Comparison of ENCODE assay signal across 2 cellular contexts in the genomic region with DNA sequence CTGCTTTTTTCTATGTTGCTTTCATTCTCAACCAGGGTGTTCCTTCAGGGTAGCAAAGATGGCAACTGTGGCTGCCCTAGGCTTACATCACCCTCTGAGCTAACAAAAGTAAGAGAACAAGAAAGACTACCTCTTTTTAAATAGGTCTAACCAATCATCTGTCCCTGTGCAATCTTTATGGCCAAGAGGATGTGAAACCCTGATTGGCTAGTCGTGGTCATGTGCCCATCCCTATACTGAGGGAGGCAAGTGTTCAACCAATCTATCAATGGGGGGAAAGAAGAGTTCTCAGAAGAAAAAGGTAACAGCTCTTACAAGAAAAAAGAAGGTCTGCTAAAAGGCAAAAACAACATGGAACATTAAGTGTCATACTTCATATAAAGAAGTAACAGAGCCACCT.
A peak's percentile ranks its signal among the peaks of the same experiment; 100 is the strongest.
TF ChIP-seq lines count a peak whose summit lies in the region.

No MANE protein-coding gene starts in this region.

TF ChIP-seq in GM23338, 12 proteins besides CTCF, POLR2A, EP300 and RAD21 (continues in another document):
- TF ChIP-seq NANOG (IDR thresholded peaks at IDR 0.05; ENCODE audit: borderline replicate concordance) = no peak
- TF ChIP-seq EZH2phosphoT487 (IDR thresholded peaks at IDR 0.05; ENCODE audit: unreplicated experiment) = no peak
- no peak for TF ChIP-seq CREB1 (CRISPR knock-in tag; IDR thresholded peaks at IDR 0.05; ENCODE audit: low read depth)
- TF ChIP-seq STAT1 (IDR thresholded peaks at IDR 0.05; ENCODE audit: unreplicated experiment) = no peak
- no peak for TF ChIP-seq EZH2 (IDR thresholded peaks at IDR 0.05; ENCODE audit: low read depth, unreplicated experiment)
- TF ChIP-seq ZNF331 (CRISPR knock-in tag; IDR thresholded peaks at IDR 0.05; ENCODE audit: low read depth) = no peak
- no peak for TF ChIP-seq POLR2AphosphoS5 (IDR thresholded peaks at IDR 0.05; ENCODE audit: low read depth)
- no peak for TF ChIP-seq JUNB (IDR thresholded peaks at IDR 0.05; ENCODE audit: unreplicated experiment)
- TF ChIP-seq ZNF114 (CRISPR knock-in tag; IDR thresholded peaks at IDR 0.05) = no peak
- TF ChIP-seq, protein P1, sequence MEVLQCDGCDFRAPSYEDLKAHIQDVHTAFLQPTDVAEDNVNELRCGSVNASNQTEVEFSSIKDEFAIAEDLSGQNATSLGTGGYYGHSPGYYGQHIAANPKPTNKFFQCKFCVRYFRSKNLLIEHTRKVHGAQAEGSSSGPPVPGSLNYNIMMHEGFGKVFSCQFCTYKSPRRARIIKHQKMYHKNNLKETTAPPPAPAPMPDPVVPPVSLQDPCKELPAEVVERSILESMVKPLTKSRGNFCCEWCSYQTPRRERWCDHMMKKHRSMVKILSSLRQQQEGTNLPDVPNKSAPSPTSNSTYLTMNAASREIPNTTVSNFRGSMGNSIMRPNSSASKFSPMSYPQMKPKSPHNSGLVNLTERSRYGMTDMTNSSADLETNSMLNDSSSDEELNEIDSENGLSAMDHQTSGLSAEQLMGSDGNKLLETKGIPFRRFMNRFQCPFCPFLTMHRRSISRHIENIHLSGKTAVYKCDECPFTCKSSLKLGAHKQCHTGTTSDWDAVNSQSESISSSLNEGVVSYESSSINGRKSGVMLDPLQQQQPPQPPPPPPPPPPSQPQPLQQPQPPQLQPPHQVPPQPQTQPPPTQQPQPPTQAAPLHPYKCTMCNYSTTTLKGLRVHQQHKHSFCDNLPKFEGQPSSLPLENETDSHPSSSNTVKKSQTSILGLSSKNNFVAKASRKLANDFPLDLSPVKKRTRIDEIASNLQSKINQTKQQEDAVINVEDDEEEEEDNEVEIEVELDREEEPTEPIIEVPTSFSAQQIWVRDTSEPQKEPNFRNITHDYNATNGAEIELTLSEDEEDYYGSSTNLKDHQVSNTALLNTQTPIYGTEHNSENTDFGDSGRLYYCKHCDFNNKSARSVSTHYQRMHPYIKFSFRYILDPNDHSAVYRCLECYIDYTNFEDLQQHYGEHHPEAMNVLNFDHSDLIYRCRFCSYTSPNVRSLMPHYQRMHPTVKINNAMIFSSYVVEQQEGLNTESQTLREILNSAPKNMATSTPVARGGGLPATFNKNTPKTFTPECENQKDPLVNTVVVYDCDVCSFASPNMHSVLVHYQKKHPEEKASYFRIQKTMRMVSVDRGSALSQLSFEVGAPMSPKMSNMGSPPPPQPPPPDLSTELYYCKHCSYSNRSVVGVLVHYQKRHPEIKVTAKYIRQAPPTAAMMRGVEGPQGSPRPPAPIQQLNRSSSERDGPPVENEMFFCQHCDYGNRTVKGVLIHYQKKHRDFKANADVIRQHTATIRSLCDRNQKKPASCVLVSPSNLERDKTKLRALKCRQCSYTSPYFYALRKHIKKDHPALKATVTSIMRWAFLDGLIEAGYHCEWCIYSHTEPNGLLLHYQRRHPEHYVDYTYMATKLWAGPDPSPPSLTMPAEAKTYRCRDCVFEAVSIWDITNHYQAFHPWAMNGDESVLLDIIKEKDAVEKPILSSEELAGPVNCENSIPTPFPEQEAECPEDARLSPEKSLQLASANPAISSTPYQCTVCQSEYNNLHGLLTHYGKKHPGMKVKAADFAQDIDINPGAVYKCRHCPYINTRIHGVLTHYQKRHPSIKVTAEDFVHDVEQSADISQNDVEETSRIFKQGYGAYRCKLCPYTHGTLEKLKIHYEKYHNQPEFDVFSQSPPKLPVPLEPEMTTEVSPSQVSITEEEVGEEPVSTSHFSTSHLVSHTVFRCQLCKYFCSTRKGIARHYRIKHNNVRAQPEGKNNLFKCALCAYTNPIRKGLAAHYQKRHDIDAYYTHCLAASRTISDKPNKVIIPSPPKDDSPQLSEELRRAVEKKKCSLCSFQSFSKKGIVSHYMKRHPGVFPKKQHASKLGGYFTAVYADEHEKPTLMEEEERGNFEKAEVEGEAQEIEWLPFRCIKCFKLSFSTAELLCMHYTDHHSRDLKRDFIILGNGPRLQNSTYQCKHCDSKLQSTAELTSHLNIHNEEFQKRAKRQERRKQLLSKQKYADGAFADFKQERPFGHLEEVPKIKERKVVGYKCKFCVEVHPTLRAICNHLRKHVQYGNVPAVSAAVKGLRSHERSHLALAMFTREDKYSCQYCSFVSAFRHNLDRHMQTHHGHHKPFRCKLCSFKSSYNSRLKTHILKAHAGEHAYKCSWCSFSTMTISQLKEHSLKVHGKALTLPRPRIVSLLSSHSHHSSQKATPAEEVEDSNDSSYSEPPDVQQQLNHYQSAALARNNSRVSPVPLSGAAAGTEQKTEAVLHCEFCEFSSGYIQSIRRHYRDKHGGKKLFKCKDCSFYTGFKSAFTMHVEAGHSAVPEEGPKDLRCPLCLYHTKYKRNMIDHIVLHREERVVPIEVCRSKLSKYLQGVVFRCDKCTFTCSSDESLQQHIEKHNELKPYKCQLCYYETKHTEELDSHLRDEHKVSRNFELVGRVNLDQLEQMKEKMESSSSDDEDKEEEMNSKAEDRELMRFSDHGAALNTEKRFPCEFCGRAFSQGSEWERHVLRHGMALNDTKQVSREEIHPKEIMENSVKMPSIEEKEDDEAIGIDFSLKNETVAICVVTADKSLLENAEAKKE (CRISPR knock-in tag; IDR thresholded peaks at IDR 0.05) = no peak
- TF ChIP-seq, protein P2, sequence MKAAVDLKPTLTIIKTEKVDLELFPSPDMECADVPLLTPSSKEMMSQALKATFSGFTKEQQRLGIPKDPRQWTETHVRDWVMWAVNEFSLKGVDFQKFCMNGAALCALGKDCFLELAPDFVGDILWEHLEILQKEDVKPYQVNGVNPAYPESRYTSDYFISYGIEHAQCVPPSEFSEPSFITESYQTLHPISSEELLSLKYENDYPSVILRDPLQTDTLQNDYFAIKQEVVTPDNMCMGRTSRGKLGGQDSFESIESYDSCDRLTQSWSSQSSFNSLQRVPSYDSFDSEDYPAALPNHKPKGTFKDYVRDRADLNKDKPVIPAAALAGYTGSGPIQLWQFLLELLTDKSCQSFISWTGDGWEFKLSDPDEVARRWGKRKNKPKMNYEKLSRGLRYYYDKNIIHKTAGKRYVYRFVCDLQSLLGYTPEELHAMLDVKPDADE (IDR thresholded peaks at IDR 0.05) = no peak

TF ChIP-seq in K562, 482 proteins besides CTCF, POLR2A, EP300 and RAD21:
- TF ChIP-seq RAD51 (IDR thresholded peaks at IDR 0.05; ENCODE audit: borderline replicate concordance, low read depth) = peak; percentile 16; the same call in 1 of the 2 replicates
- TF ChIP-seq, protein P3, sequence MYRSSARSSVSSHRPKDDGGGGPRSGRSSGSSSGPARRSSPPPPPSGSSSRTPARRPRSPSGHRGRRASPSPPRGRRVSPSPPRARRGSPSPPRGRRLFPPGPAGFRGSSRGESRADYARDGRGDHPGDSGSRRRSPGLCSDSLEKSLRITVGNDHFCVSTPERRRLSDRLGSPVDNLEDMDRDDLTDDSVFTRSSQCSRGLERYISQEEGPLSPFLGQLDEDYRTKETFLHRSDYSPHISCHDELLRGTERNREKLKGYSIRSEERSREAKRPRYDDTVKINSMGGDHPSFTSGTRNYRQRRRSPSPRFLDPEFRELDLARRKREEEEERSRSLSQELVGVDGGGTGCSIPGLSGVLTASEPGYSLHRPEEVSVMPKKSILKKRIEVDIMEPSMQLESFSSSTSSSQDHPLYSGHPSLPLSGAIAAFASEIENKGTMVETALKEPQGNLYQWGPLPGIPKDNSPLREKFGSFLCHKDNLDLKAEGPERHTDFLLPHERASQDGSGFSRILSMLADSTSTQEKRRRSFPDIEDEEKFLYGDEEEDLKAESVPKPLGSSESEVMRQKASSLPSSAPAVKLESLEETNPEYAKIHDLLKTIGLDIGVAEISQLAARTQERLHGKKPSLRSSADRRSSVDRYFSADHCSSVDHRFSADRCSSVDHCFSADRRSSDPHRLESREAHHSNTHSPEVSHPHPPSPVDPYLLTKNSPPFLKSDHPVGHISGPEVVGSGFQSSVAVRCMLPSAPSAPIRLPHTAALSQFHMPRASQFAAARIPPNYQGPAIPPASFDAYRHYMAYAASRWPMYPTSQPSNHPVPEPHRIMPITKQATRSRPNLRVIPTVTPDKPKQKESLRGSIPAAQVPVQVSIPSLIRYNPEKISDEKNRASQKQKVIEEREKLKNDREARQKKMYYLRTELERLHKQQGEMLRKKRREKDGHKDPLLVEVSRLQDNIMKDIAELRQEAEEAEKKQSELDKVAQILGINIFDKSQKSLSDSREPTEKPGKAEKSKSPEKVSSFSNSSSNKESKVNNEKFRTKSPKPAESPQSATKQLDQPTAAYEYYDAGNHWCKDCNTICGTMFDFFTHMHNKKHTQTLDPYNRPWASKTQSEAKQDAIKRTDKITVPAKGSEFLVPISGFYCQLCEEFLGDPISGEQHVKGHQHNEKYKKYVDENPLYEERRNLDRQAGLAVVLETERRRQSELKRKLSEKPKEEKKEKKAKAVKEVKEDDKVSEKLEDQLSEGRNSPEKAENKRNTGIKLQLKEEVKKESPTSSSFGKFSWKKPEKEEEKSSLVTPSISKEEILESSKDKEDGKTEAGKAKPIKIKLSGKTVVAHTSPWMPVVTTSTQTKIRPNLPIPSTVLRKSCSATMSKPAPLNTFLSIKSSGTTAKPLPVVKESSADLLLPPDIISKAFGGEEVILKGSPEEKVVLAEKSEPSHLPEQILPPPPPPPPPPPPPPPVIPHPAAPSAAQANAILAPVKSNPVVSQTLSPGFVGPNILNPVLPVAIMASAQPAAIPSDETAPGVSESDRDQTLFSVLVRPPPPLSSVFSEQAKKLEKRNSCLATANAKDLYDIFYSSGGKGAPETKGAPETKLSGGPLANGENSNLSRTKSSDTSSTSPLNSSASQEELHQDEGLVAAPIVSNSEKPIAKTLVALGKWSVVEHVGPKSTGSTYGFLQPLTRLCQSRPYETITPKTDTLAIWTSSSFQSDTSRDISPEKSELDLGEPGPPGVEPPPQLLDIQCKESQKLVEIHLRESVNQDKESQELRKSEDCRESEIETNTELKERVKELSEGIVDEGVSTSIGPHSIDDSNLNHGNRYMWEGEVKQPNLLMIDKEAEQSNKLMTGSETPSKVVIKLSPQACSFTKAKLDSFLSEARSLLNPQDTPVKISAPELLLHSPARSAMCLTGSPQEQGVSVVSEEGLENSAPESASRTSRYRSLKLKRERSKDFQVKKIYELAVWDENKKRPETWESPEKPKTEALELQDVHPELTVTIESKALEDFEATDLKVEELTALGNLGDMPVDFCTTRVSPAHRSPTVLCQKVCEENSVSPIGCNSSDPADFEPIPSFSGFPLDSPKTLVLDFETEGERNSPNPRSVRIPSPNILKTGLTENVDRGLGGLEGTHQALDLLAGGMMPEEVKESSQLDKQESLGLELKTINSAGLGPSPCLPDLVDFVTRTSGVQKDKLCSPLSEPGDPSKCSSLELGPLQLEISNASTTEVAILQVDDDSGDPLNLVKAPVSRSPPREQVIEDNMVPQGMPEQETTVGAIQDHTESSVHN (IDR thresholded peaks at IDR 0.05; ENCODE audit: borderline replicate concordance in 1 of 2, low read depth in 1 of 2) = no peak
- TF ChIP-seq, protein P4, sequence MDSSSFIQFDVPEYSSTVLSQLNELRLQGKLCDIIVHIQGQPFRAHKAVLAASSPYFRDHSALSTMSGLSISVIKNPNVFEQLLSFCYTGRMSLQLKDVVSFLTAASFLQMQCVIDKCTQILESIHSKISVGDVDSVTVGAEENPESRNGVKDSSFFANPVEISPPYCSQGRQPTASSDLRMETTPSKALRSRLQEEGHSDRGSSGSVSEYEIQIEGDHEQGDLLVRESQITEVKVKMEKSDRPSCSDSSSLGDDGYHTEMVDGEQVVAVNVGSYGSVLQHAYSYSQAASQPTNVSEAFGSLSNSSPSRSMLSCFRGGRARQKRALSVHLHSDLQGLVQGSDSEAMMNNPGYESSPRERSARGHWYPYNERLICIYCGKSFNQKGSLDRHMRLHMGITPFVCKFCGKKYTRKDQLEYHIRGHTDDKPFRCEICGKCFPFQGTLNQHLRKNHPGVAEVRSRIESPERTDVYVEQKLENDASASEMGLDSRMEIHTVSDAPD (CRISPR knock-in tag; IDR thresholded peaks at IDR 0.05) = no peak
- no peak for TF ChIP-seq ZNF347 (CRISPR knock-in tag; IDR thresholded peaks at IDR 0.05; ENCODE audit: low read depth)
- TF ChIP-seq, protein P5, sequence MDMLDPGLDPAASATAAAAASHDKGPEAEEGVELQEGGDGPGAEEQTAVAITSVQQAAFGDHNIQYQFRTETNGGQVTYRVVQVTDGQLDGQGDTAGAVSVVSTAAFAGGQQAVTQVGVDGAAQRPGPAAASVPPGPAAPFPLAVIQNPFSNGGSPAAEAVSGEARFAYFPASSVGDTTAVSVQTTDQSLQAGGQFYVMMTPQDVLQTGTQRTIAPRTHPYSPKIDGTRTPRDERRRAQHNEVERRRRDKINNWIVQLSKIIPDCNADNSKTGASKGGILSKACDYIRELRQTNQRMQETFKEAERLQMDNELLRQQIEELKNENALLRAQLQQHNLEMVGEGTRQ (CRISPR knock-in tag; IDR thresholded peaks at IDR 0.05) = peak; percentile 47
- TF ChIP-seq, protein P6, sequence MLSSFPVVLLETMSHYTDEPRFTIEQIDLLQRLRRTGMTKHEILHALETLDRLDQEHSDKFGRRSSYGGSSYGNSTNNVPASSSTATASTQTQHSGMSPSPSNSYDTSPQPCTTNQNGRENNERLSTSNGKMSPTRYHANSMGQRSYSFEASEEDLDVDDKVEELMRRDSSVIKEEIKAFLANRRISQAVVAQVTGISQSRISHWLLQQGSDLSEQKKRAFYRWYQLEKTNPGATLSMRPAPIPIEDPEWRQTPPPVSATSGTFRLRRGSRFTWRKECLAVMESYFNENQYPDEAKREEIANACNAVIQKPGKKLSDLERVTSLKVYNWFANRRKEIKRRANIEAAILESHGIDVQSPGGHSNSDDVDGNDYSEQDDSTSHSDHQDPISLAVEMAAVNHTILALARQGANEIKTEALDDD (IDR thresholded peaks at IDR 0.05) = no peak
- TF ChIP-seq PCBP2 (IDR thresholded peaks at IDR 0.05; ENCODE audit: low read depth, low read length, poor library complexity, severe bottlenecking) = no peak
